Comparison of ENCODE assay signal across 8 cellular contexts in genomic region chr19:12721656-12722565, GRCh38. TPM values are rescaled to one million over a fixed set of nuclear protein-coding genes. Genes with fewer than 3 reads are reported as not detected.
DNase-seq lines count a peak whose midpoint lies in the region; ATAC-seq and TF ChIP-seq lines count a peak whose summit lies in the region.

No MANE protein-coding gene starts in this region.

- H3K4me1 ChIP-seq in hepatocyte (ENCODE audit: insufficient read depth) = peaks cover 10% of the 10 kb centered on the region

- H3K9me3 ChIP-seq in SU-DHL-6 (ENCODE audit: insufficient read depth, low read length) = no peaks in the 10 kb centered on the region
- H3K9me3 ChIP-seq in hepatocyte (ENCODE audit: low read depth) = no peaks in the 10 kb centered on the region

- peaks cover 6% of the 10 kb centered on the region for H3F3A ChIP-seq in SU-DHL-6 (ENCODE audit: insufficient read depth)

- H3K27me3 Mint-ChIP-seq in CD14-positive monocyte (ENCODE audit: low read depth in 3 of 3) = peaks cover 0 to 3% (median 0%) of the 10 kb centered on the region in 3 donors

- H3K9me2 ChIP-seq in SU-DHL-6 (replicated peaks; ENCODE audit: insufficient read depth, low read length) (no peaks in the 10 kb centered on the region), hepatocyte (replicated peaks; ENCODE audit: insufficient read depth) (no peaks in the 10 kb centered on the region)

- no peak for DNase-seq in CD14-positive monocyte (ENCODE audit: low spot score)
- DNase-seq in HPDE6-E6E7 (ENCODE audit: extremely low spot score) = peak; percentile 62
- DNase-seq in astrocyte of the spinal cord (ENCODE audit: low read depth, low spot score) = peak; percentile 78
- peak; percentile 91 for DNase-seq in hepatocyte (ENCODE audit: low spot score)
- DNase-seq in renal cortical epithelial cell (ENCODE audit: low read depth) = peak; percentile 20
- no peak for DNase-seq in SKM-1 (lab: John Stamatoyannopoulos, UW; ENCODE audit: unreplicated experiment)

- peak overlapping the region; percentile 74 for H3K27ac ChIP-seq in SU-DHL-6 (ENCODE audit: low read depth, low read length)
- peak overlapping the region; percentile 95 for H3K27ac ChIP-seq in hepatocyte

- under 1% methylated on average over 55 of the region's 65 CpGs for WGBS in hepatocyte (ENCODE audit: low lambda C conversion rate, missing lambda C conversion rate)

- H3K79me2 ChIP-seq in SU-DHL-6 (ENCODE audit: insufficient read depth, low read length) = peaks cover 65% of the 10 kb centered on the region
- peaks cover 58% of the 10 kb centered on the region for H3K79me2 ChIP-seq in hepatocyte

- H3K4me2 ChIP-seq in SU-DHL-6 (ENCODE audit: low read depth, low read length, poor library complexity, severe bottlenecking) (peak overlapping the region; percentile 87), hepatocyte (peak overlapping the region; percentile 99)

- H3K27me3 ChIP-seq in SU-DHL-6 (ENCODE audit: low read length) (no peaks in the 10 kb centered on the region), hepatocyte (no peaks in the 10 kb centered on the region)

- intact Hi-C loops in CD14-positive monocyte (cut with micrococcal nuclease) = loop anchor here in 1 of 2 donors (2.0 kb wide), 1 partner anchor 15 kb away; the partner anchor contains the start of gene GET3

- peaks cover 7% of the 10 kb centered on the region; the same call in 1 of the 2 replicates for H4K20me1 ChIP-seq in SU-DHL-6 (ENCODE audit: low read depth, low read length)
- peaks cover 7% of the 10 kb centered on the region for H4K20me1 ChIP-seq in hepatocyte (ENCODE audit: insufficient read depth, poor library complexity, severe bottlenecking)

- in situ Hi-C loops in astrocyte of the spinal cord (cut with HindIII; ENCODE audit: low sequenced_read_pairs) = no loop called here

- ATAC-seq in GM19351 (IDR thresholded peaks at IDR 0.05; ENCODE audit: unreplicated experiment) = peak; percentile 29

- H3K9ac ChIP-seq in SU-DHL-6 (ENCODE audit: low read length) = peak overlapping the region; percentile 87

- peak overlapping the region; percentile 86 to 96 for H3K4me3 Mint-ChIP-seq in CD14-positive monocyte

- H3K36me3 ChIP-seq in SU-DHL-6 (ENCODE audit: low read length) (peaks cover 4% of the 10 kb centered on the region; the same call in 1 of the 2 replicates), hepatocyte (replicated peaks; ENCODE audit: insufficient read depth, low read depth) (no peaks in the 10 kb centered on the region)

- no peak for TF ChIP-seq CTCF in CD14-positive monocyte (IDR thresholded peaks at IDR 0.05)
- TF ChIP-seq CTCF in SU-DHL-6 (IDR thresholded peaks at IDR 0.05; ENCODE audit: insufficient read depth, low read length, poor library complexity, severe bottlenecking) = no peak
- TF ChIP-seq CTCF in astrocyte of the spinal cord (IDR thresholded peaks at IDR 0.05; ENCODE audit: low read depth, low read length) = no peak
- TF ChIP-seq CTCF in hepatocyte (IDR thresholded peaks at IDR 0.05; ENCODE audit: poor library complexity) = no peak

- H3K4me3 ChIP-seq in SU-DHL-6 (ENCODE audit: insufficient read depth, low read length, poor library complexity, severe bottlenecking) = peak overlapping the region; percentile 79
- peak overlapping the region; percentile 81 for H3K4me3 ChIP-seq in astrocyte of the spinal cord (ENCODE audit: low read depth, low read length)
- H3K4me3 ChIP-seq in hepatocyte = peak overlapping the region; percentile 60

- peaks cover 38% of the 10 kb centered on the region for H3K4me1 Mint-ChIP-seq in CD14-positive monocyte

- H2AFZ ChIP-seq in SU-DHL-6 (ENCODE audit: low read depth, low read length, severe bottlenecking) = no peak overlapping the region
- peak overlapping the region; percentile 10 for H2AFZ ChIP-seq in hepatocyte

- peaks cover 14 to 29% of the 10 kb centered on the region in 2 donors for H3K36me3 Mint-ChIP-seq in CD14-positive monocyte

- H3K27ac Mint-ChIP-seq in CD14-positive monocyte = peak overlapping the region; percentile 80 to 94 (median 86)

- H3K9me3 Mint-ChIP-seq in CD14-positive monocyte = no peaks in the 10 kb centered on the region

RNA-seq across cellular contexts. Expression of gene TNPO2, which starts 1.8 kb away (rescaled TPM):
- under 1 TPM; 0.28 to 0.52 TPM for polyA plus RNA-seq in CD14-positive monocyte
- 41.4 and 65.2 TPM in 2 replicates for total RNA-seq in hepatocyte
- polyA plus RNA-seq in hepatocyte = 11.7 and 16.0 TPM in 2 replicates
- 17.0 and 67.3 TPM in 2 replicates for total RNA-seq in renal cortical epithelial cell

RNA-seq across cellular contexts. Expression of gene TRIR, which starts 12.6 kb away (rescaled TPM):
- polyA plus RNA-seq in CD14-positive monocyte = 100 to 1,000 TPM; 152 to 175 TPM
- 243 and 268 TPM in 2 replicates for total RNA-seq in hepatocyte
- 246 and 259 TPM in 2 replicates for polyA plus RNA-seq in hepatocyte
- total RNA-seq in renal cortical epithelial cell = 78.3 and 103 TPM in 2 replicates

RNA-seq across cellular contexts. Expression of gene GET3, which starts 15.4 kb away (rescaled TPM):
- 100 to 1,000 TPM in 1 of 2 donors, 10 to 100 TPM in 1; 97.5 to 108 TPM for polyA plus RNA-seq in CD14-positive monocyte
- 52.3 and 79.6 TPM in 2 replicates for total RNA-seq in hepatocyte
- polyA plus RNA-seq in hepatocyte = 85.4 and 108 TPM in 2 replicates
- total RNA-seq in renal cortical epithelial cell = 74.4 and 121 TPM in 2 replicates

RNA-seq across cellular contexts. Expression of gene FBXW9, which starts 25.5 kb away (rescaled TPM):
- polyA plus RNA-seq in CD14-positive monocyte (1 to 10 TPM; 5.1 to 7.2 TPM), hepatocyte (9.1 and 11.1 TPM in 2 replicates)
- total RNA-seq in hepatocyte (8.1 and 10.9 TPM in 2 replicates), renal cortical epithelial cell (10.4 and 13.1 TPM in 2 replicates)

RNA-seq across cellular contexts. Expression of gene BEST2, which starts 29.7 kb away (rescaled TPM):
- polyA plus RNA-seq in CD14-positive monocyte = not detected
- not detected in 2 replicates for total RNA-seq in hepatocyte
- polyA plus RNA-seq in hepatocyte = not detected in 2 replicates
- not detected in 2 replicates for total RNA-seq in renal cortical epithelial cell

Comparison
In these comparisons a context has a peak if more than half of its experiments do, and no peak if none do; other contexts are left out.
1. DNase-seq: peak in HPDE6-E6E7 (single experiment), astrocyte of the spinal cord (single experiment), hepatocyte (single experiment) and renal cortical epithelial cell (single experiment); none in CD14-positive monocyte (single experiment) and SKM-1 (single experiment).
2. Peak in every context shown above with its lines, with median percentiles within 50 percentile points of each other: H3K4me3 ChIP-seq.